ENCODE assay signal across 17 cellular contexts in genomic region chr10:80150172-80150571, GRCh38. TPM values are rescaled to one million over a fixed set of nuclear protein-coding genes. Genes with fewer than 3 reads are reported as not detected.
DNase-seq lines count a peak whose midpoint lies in the region; ATAC-seq and TF ChIP-seq lines count a peak whose summit lies in the region.
"Had no signal": no experiment of that assay in that cellular context is flagged by ENCODE, and none has a peak within 500 bp of the region (broad histone marks: within the 10 kb centered on the region; RNA-seq: fewer than 3 reads in every experiment).

No MANE protein-coding gene starts in this region.

- TF ChIP-seq CTCF in activated CD8-positive, alpha-beta T cell treated with anti-CD3 and anti-CD28 coated beads for 36 hours (IDR thresholded peaks at IDR 0.05), result no peak
- TF ChIP-seq CTCF in GM13976 (IDR thresholded peaks at IDR 0.05; ENCODE audit: borderline replicate concordance, control extremely low read depth, extremely low read depth, insufficient read depth, missing control alignments), result no peak

- POLR2A ChIA-PET in activated CD8-positive, alpha-beta T cell treated with anti-CD3 and anti-CD28 coated beads for 36 hours (lab: Charles Lee), result interaction anchor here (1.3 to 1.5 kb wide), 3 partner anchors 28 to 54 kb away, joined by 4 to 5 read pairs (median 4); no protein-coding TSS in a partner anchor

- CTCF ChIA-PET in activated CD8-positive, alpha-beta T cell treated with anti-CD3 and anti-CD28 coated beads for 36 hours (lab: Charles Lee), result interaction anchor here (0.7 to 3.7 kb wide), 5 partner anchors 37 to 447 kb away, joined by 3 to 23 read pairs (median 3); no protein-coding TSS in a partner anchor

- H3K4me1 Mint-ChIP-seq in activated naive CD8-positive, alpha-beta T cell (ENCODE audit: low read depth), result peaks cover 8% of the 10 kb centered on the region
- H3K4me1 Mint-ChIP-seq in activated naive CD8-positive, alpha-beta T cell treated with anti-CD3 and anti-CD28 coated beads for 36 hours, result peaks cover 8% of the 10 kb centered on the region
- H3K4me1 Mint-ChIP-seq in activated CD8-positive, alpha-beta T cell treated with anti-CD3 and anti-CD28 coated beads for 36 hours (ENCODE audit: low read depth), result peaks cover 5% of the 10 kb centered on the region
- H3K4me1 Mint-ChIP-seq in stimulated activated effector memory CD8-positive, alpha-beta T cell treated with anti-CD3 and anti-CD28 coated beads, Interleukin-12 subunit alpha, Interleukin-12 subunit beta, amount 100 ng/mL, for 72 hours, result peaks cover 11% of the 10 kb centered on the region

- H3K9me3 Mint-ChIP-seq in activated naive CD8-positive, alpha-beta T cell (ENCODE audit: low read depth), result no peaks in the 10 kb centered on the region
- H3K9me3 Mint-ChIP-seq in activated naive CD8-positive, alpha-beta T cell treated with anti-CD3 and anti-CD28 coated beads for 36 hours, result peaks cover 14% of the 10 kb centered on the region
- peaks cover 21% of the 10 kb centered on the region for H3K9me3 Mint-ChIP-seq in activated CD8-positive, alpha-beta T cell treated with anti-CD3 and anti-CD28 coated beads for 36 hours
- peaks cover 3% of the 10 kb centered on the region for H3K9me3 Mint-ChIP-seq in stimulated activated effector memory CD8-positive, alpha-beta T cell treated with anti-CD3 and anti-CD28 coated beads, Interleukin-12 subunit alpha, Interleukin-12 subunit beta, amount 100 ng/mL, for 72 hours

- intact Hi-C loops in activated CD8-positive, alpha-beta T cell treated with anti-CD3 and anti-CD28 coated beads for 36 hours (cut with micrococcal nuclease), result no loop called here
- intact Hi-C loops in left colon (cut with DNase I, micrococcal nuclease), result loop anchor here in 1 of 2 donors (10.0 kb wide), 1 partner anchor 55 kb away; the partner anchor contains the start of gene ANXA11

- H3K27me3 Mint-ChIP-seq in activated naive CD8-positive, alpha-beta T cell, result no peaks in the 10 kb centered on the region
- H3K27me3 Mint-ChIP-seq in activated naive CD8-positive, alpha-beta T cell treated with anti-CD3 and anti-CD28 coated beads for 36 hours, result no peaks in the 10 kb centered on the region
- no peaks in the 10 kb centered on the region for H3K27me3 Mint-ChIP-seq in activated CD8-positive, alpha-beta T cell treated with anti-CD3 and anti-CD28 coated beads for 36 hours

- no peak overlapping the region for H3K4me3 Mint-ChIP-seq in activated naive CD8-positive, alpha-beta T cell
- H3K4me3 Mint-ChIP-seq in activated naive CD8-positive, alpha-beta T cell treated with anti-CD3 and anti-CD28 coated beads for 36 hours, result no peak overlapping the region
- H3K4me3 Mint-ChIP-seq in activated CD8-positive, alpha-beta T cell treated with anti-CD3 and anti-CD28 coated beads for 36 hours, result no peak overlapping the region
- H3K4me3 Mint-ChIP-seq in stimulated activated effector memory CD8-positive, alpha-beta T cell treated with anti-CD3 and anti-CD28 coated beads, Interleukin-12 subunit alpha, Interleukin-12 subunit beta, amount 100 ng/mL, for 72 hours, result no peak overlapping the region

- H3K36me3 Mint-ChIP-seq in activated naive CD8-positive, alpha-beta T cell, result peaks cover 31% of the 10 kb centered on the region
- H3K36me3 Mint-ChIP-seq in activated naive CD8-positive, alpha-beta T cell treated with anti-CD3 and anti-CD28 coated beads for 36 hours, result peaks cover 62% of the 10 kb centered on the region
- peaks cover 63% of the 10 kb centered on the region for H3K36me3 Mint-ChIP-seq in activated CD8-positive, alpha-beta T cell treated with anti-CD3 and anti-CD28 coated beads for 36 hours (ENCODE audit: low read depth)
- peaks cover 80% of the 10 kb centered on the region for H3K36me3 Mint-ChIP-seq in stimulated activated effector memory CD8-positive, alpha-beta T cell treated with anti-CD3 and anti-CD28 coated beads, Interleukin-12 subunit alpha, Interleukin-12 subunit beta, amount 100 ng/mL, for 72 hours

- DNase-seq in activated naive CD8-positive, alpha-beta T cell treated with anti-CD3 and anti-CD28 coated beads for 36 hours, result no peak
- DNase-seq in activated CD8-positive, alpha-beta T cell treated with anti-CD3 and anti-CD28 coated beads for 36 hours, result no peak
- peak; percentile 18 to 29 for DNase-seq in left colon
- no peak for DNase-seq in stimulated activated effector memory CD8-positive, alpha-beta T cell treated with anti-CD3 and anti-CD28 coated beads, Interleukin-12 subunit alpha, Interleukin-12 subunit beta, amount 100 ng/mL, for 72 hours (ENCODE audit: low spot score in 2 of 2)
- no peak for DNase-seq in GM13976 (ENCODE audit: low spot score)
- no peak for DNase-seq in NCI-H1105 treated with DMSO at 0.1 percent for 48 hours (lab: John Stamatoyannopoulos, UW)
- DNase-seq: DMS79 treated with DMSO at 0.1 percent for 48 hours, GDM1, GOT3, Kasumi-1, NCI-H1417, NCI-H2029, NCI-H2171 treated with DMSO at 0.1 percent for 48 hours, NCI-H510A treated with DMSO at 0.1 percent for 48 hours had no signal

- H3K27ac Mint-ChIP-seq in activated naive CD8-positive, alpha-beta T cell, result peak overlapping the region; percentile 72
- no peak overlapping the region for H3K27ac Mint-ChIP-seq in activated naive CD8-positive, alpha-beta T cell treated with anti-CD3 and anti-CD28 coated beads for 36 hours
- H3K27ac Mint-ChIP-seq in activated CD8-positive, alpha-beta T cell treated with anti-CD3 and anti-CD28 coated beads for 36 hours, result peak overlapping the region; percentile 71
- peak overlapping the region; percentile 86 for H3K27ac Mint-ChIP-seq in stimulated activated effector memory CD8-positive, alpha-beta T cell treated with anti-CD3 and anti-CD28 coated beads, Interleukin-12 subunit alpha, Interleukin-12 subunit beta, amount 100 ng/mL, for 72 hours

- ATAC-seq in activated CD8-positive, alpha-beta T cell treated with anti-CD3 and anti-CD28 coated beads for 36 hours, result no peak
- ATAC-seq in left colon, result peak; percentile 81
- no peak for ATAC-seq in stimulated activated effector memory CD8-positive, alpha-beta T cell treated with anti-CD3 and anti-CD28 coated beads, Interleukin-12 subunit alpha, Interleukin-12 subunit beta, amount 100 ng/mL, for 72 hours
- no peak for ATAC-seq in HG03439 (IDR thresholded peaks at IDR 0.05; ENCODE audit: unreplicated experiment)
- ATAC-seq: A549 had no signal

- in situ Hi-C loops in GM13976 (cut with MboI; ENCODE audit: low sequenced_read_pairs, unreplicated experiment), result loop anchor here (10.0 kb wide), 1 partner anchor 75 kb away; no protein-coding TSS in a partner anchor

RNA-seq across cellular contexts. Expression of gene PLAC9, which starts 17.6 kb away (rescaled TPM):
- not detected for total RNA-seq in activated naive CD8-positive, alpha-beta T cell treated with anti-CD3 and anti-CD28 coated beads for 36 hours
- total RNA-seq in activated CD8-positive, alpha-beta T cell treated with anti-CD3 and anti-CD28 coated beads for 36 hours, result not detected
- total RNA-seq in left colon, result 1 to 10 TPM; 4.2 to 8.2 TPM

RNA-seq across cellular contexts. Expression of gene ANXA11, which starts 55.2 kb away (rescaled TPM):
- total RNA-seq in activated naive CD8-positive, alpha-beta T cell treated with anti-CD3 and anti-CD28 coated beads for 36 hours, result 100 to 1,000 TPM; 181 to 191 TPM
- 100 to 1,000 TPM; 226 to 238 TPM for total RNA-seq in activated CD8-positive, alpha-beta T cell treated with anti-CD3 and anti-CD28 coated beads for 36 hours
- total RNA-seq in left colon, result 100 to 1,000 TPM; 384 to 427 TPM

Comparison
In these comparisons a context has a peak if more than half of its experiments do, and no peak if none do; other contexts are left out.
1. DNase-seq: peak in left colon (2 of 2); none in activated naive CD8-positive, alpha-beta T cell treated with anti-CD3 and anti-CD28 coated beads for 36 hours (single experiment), activated CD8-positive, alpha-beta T cell treated with anti-CD3 and anti-CD28 coated beads for 36 hours (single experiment), stimulated activated effector memory CD8-positive, alpha-beta T cell treated with anti-CD3 and anti-CD28 coated beads, Interleukin-12 subunit alpha, Interleukin-12 subunit beta, amount 100 ng/mL, for 72 hours (0 of 2), GM13976 (single experiment) and NCI-H1105 treated with DMSO at 0.1 percent for 48 hours (single experiment).
2. RNA of gene PLAC9, which starts 17.6 kb away (total RNA-seq): 4.2 to 8.2 TPM in left colon; not detected in activated naive CD8-positive, alpha-beta T cell treated with anti-CD3 and anti-CD28 coated beads for 36 hours and not detected in activated CD8-positive, alpha-beta T cell treated with anti-CD3 and anti-CD28 coated beads for 36 hours; every median in the first group is over 4 times any median in the second.